Comparison of ENCODE assay signal across 8 cellular contexts in the genomic region with DNA sequence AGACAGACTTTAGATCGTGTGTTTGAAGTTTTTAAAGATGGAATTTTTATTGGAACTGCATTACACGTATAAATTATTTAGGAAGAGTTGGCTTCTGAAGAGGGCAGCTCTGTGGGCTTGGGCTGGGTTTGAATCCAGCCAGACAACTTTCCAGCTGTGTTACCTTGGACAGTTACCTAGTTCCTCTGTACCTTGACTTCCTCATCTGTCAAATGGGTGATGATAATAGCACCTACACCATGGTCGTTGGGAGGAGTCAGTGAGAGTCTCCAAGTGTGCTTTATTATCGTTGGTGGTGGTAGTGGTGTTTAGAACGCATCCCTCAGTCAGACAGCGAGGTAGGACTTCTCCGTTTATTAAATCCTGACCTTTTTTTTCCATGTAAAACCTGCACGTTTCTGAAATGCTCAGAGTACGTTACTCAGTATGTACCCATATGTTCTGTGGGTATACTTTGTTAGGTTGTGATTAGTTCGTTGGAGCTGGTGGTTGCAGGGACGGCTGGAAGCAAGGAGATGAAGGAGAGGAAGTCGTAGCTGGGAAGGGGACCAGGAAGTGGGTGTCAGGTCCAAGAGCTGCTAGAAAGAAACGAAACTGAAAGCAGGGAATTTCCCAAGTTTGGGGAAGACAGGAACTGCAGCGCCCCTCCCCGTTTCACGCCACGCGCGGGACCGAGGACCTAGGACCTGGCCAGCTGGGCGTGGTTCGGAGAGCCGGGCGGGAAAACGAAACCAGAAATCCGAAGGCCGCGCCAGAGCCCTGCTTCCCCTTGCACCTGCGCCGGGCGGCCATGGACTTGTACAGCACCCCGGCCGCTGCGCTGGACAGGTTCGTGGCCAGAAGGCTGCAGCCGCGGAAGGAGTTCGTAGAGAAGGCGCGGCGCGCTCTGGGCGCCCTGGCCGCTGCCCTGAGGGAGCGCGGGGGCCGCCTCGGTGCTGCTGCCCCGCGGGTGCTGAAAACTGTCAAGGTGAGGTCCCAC. TPM values are rescaled to one million over a fixed set of nuclear protein-coding genes. Genes with fewer than 3 reads are reported as not detected.
A peak's percentile ranks its signal among the peaks of the same experiment; 100 is the strongest.
DNase-seq lines count a peak whose midpoint lies in the region; ATAC-seq and TF ChIP-seq lines count a peak whose summit lies in the region.

A gene with protein sequence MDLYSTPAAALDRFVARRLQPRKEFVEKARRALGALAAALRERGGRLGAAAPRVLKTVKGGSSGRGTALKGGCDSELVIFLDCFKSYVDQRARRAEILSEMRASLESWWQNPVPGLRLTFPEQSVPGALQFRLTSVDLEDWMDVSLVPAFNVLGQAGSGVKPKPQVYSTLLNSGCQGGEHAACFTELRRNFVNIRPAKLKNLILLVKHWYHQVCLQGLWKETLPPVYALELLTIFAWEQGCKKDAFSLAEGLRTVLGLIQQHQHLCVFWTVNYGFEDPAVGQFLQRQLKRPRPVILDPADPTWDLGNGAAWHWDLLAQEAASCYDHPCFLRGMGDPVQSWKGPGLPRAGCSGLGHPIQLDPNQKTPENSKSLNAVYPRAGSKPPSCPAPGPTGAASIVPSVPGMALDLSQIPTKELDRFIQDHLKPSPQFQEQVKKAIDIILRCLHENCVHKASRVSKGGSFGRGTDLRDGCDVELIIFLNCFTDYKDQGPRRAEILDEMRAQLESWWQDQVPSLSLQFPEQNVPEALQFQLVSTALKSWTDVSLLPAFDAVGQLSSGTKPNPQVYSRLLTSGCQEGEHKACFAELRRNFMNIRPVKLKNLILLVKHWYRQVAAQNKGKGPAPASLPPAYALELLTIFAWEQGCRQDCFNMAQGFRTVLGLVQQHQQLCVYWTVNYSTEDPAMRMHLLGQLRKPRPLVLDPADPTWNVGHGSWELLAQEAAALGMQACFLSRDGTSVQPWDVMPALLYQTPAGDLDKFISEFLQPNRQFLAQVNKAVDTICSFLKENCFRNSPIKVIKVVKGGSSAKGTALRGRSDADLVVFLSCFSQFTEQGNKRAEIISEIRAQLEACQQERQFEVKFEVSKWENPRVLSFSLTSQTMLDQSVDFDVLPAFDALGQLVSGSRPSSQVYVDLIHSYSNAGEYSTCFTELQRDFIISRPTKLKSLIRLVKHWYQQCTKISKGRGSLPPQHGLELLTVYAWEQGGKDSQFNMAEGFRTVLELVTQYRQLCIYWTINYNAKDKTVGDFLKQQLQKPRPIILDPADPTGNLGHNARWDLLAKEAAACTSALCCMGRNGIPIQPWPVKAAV (plus strand): TSS at position 734 of the 979 bp plus-strand sequence. CDS start 57 bp downstream, at position 791.

- no peaks in the 10 kb centered on the region for H3K27me3 ChIP-seq in mononuclear cell (ENCODE audit: insufficient read depth, low read length)

- H3K4me3 ChIP-seq in epithelial cell of esophagus (ENCODE audit: low read length) (peak within 1 kb of the TSS; percentile 55), mononuclear cell (ENCODE audit: low read length) (peak within 1 kb of the TSS; percentile 61)

- peaks cover 30% of the 10 kb centered on the region for H3K4me1 ChIP-seq in mononuclear cell (ENCODE audit: insufficient read depth, low read length)

- no peak for TF ChIP-seq CTCF in epithelial cell of esophagus (IDR thresholded peaks at IDR 0.05; ENCODE audit: insufficient read depth, low read depth, low read length, missing control alignments)

- peak; percentile 78 for DNase-seq in DMS153 (lab: John Stamatoyannopoulos, UW)
- DNase-seq in HCEC 1CT, result peak; percentile 62
- peak; percentile 82 for DNase-seq in NCI-H774 (lab: John Stamatoyannopoulos, UW)
- DNase-seq in activated CD8-positive, alpha-beta memory T cell treated with anti-CD3 and anti-CD28 coated beads, Interleukin-2, amount 50 U/mL, for 48 hours, result peak; percentile 73
- DNase-seq in epithelial cell of esophagus (ENCODE audit: low read depth), result peak; percentile 61
- DNase-seq in stimulated activated CD8-positive, alpha-beta memory T cell treated with anti-CD3 and anti-CD28 coated beads, Interleukin-2, amount 100 ng/mL, for 48 hours (ENCODE audit: low read depth in 2 of 2), result peak; percentile 34 to 36

- no peak for ATAC-seq in GM21381 (IDR thresholded peaks at IDR 0.05; ENCODE audit: unreplicated experiment)

- H3K9me3 ChIP-seq in mononuclear cell (ENCODE audit: low read depth, low read length), result no peaks in the 10 kb centered on the region

RNA-seq across cellular contexts. Expression of the gene that starts here (rescaled TPM):
- 17.7 TPM for total RNA-seq in mononuclear cell
